ENCODE assay signal across 12 cellular contexts in the genomic region with DNA sequence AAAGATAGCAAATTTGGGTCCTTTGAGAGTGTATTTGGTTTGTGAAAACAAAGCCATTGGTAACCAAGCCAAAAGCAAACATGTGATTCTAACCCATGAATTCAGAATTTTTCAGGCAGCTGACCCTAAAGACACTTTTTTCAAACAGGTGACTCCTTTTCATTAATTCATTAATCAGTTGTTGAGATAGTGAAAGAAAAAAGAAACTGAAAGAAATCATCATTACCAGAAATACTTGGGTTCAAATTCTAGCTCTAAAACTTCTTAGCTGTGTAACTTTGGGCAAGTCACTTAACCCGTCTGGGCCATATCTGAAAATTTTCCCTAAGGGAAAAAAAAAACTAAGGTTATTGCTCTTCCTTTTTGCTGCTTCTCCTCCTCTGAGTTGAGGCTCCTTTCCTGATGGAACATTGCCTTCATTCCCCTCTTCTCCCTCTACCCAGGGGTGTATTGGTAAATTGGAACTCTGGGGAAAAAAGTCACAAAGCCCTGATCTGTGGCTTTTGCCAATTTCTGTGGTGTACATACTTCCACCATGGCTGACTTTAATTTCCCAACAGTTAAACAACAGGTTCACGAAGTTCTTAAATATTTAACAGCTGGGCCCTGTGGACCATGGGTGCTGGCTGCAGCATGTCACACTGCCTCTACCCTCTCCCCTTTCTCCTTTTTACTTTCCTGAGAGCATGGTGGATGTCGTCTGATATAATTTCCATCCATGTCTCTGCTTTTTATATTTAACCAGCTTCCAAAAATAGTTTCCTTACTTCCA.
DNase-seq lines count a peak whose midpoint lies in the region; ATAC-seq and TF ChIP-seq lines count a peak whose summit lies in the region.
"Had no signal": no experiment of that assay in that cellular context is flagged by ENCODE, and none has a peak within 500 bp of the region (broad histone marks: within the 10 kb centered on the region; RNA-seq: fewer than 3 reads in every experiment).

No MANE protein-coding gene starts in this region.

- H3K27ac ChIP-seq in adrenal gland (peak overlapping the region; percentile 53 to 89 (median 79)), lower lobe of right lung (peak overlapping the region; percentile 79), subcutaneous abdominal adipose tissue (ENCODE audit: low read depth, low read length) (peak overlapping the region; percentile 81)

- no peaks in the 10 kb centered on the region for H3K9me3 ChIP-seq in adrenal gland (replicated peaks in 1 of 3)
- no peaks in the 10 kb centered on the region for H3K9me3 ChIP-seq in lower lobe of right lung
- H3K9me3 ChIP-seq in subcutaneous abdominal adipose tissue (ENCODE audit: control insufficient read depth in 5 of 5, low read length in 5 of 5): no peaks in the 10 kb centered on the region

- no peaks in the 10 kb centered on the region for H3K36me3 ChIP-seq in adrenal gland (replicated peaks in 1 of 2)
- no peaks in the 10 kb centered on the region for H3K36me3 ChIP-seq in lower lobe of right lung
- H3K36me3 ChIP-seq in subcutaneous abdominal adipose tissue (ENCODE audit: control insufficient read depth in 5 of 5, insufficient read depth in 5 of 5, low read length in 5 of 5): no peaks in the 10 kb centered on the region

- H3K9ac ChIP-seq in subcutaneous abdominal adipose tissue (ENCODE audit: low read length in 5 of 5): no peak overlapping the region

- ATAC-seq in lower lobe of right lung: no peak
- ATAC-seq: K562 had no signal

- TF ChIP-seq CTCF in GM13976 (IDR thresholded peaks at IDR 0.05; ENCODE audit: borderline replicate concordance, control extremely low read depth, extremely low read depth, insufficient read depth, missing control alignments): no peak
- TF ChIP-seq CTCF in adrenal gland (IDR thresholded peaks at IDR 0.05): no peak
- TF ChIP-seq CTCF in lower lobe of right lung (IDR thresholded peaks at IDR 0.05): no peak

- 81 to 87% (median 84%) methylated on average over 3 of the region's 3 CpGs for WGBS in adrenal gland, 4 donors

- intact Hi-C loops in adrenal gland (cut with DNase I): no loop called here
- intact Hi-C loops in lower lobe of right lung (cut with DNase I): no loop called here

- DNase-seq in GM13976 (ENCODE audit: low spot score): peak; percentile 3
- DNase-seq in adrenal gland: peak in 2 of 7 donors; percentile 2 to 8
- DNase-seq in lower lobe of right lung: no peak
- DNase-seq in NCI-H187 (lab: John Stamatoyannopoulos, UW): no peak
- DNase-seq in Ammon's horn (ENCODE audit: low spot score): no peak
- no peak for DNase-seq in NCI-H774 (lab: John Stamatoyannopoulos, UW)
- no peak for DNase-seq in islet precursor cell
- DNase-seq: activated naive CD8-positive, alpha-beta T cell treated with anti-CD3 and anti-CD28 coated beads, Interleukin-2, amount 50 U/mL, for 24 hours; NCI-H146; NCI-H526 treated with DMSO at 0.1 percent for 48 hours had no signal

- in situ Hi-C loops in GM13976 (cut with MboI; ENCODE audit: low sequenced_read_pairs, unreplicated experiment): no loop called here

- H3K27me3 ChIP-seq in adrenal gland (no peaks in the 10 kb centered on the region), lower lobe of right lung (ENCODE audit: low read depth) (no peaks in the 10 kb centered on the region), subcutaneous abdominal adipose tissue (ENCODE audit: control insufficient read depth in 5 of 5, insufficient read depth in 4 of 5, low read length in 5 of 5) (peaks cover 0 to 7% (median 0%) of the 10 kb centered on the region in 5 donors)

- H3K4me3 ChIP-seq in adrenal gland (no peak overlapping the region), lower lobe of right lung (no peak overlapping the region), subcutaneous abdominal adipose tissue (ENCODE audit: low read depth in 1 of 5, low read length in 5 of 5) (no peak overlapping the region)
- H3K4me3 ChIP-seq: K562 had no signal

- TF ChIP-seq POLR2A in adrenal gland (IDR thresholded peaks at IDR 0.05): no peak

- H3K4me1 ChIP-seq in adrenal gland (replicated peaks in 1 of 2) (peaks cover 15 to 16% of the 10 kb centered on the region in 2 donors), lower lobe of right lung (peaks cover 13% of the 10 kb centered on the region), subcutaneous abdominal adipose tissue (ENCODE audit: control insufficient read depth in 5 of 5, insufficient read depth in 5 of 5, low read length in 5 of 5) (peaks cover 6 to 29% (median 15%) of the 10 kb centered on the region in 5 donors)
